Comparison of ENCODE assay signal across 15 cellular contexts in the genomic region with DNA sequence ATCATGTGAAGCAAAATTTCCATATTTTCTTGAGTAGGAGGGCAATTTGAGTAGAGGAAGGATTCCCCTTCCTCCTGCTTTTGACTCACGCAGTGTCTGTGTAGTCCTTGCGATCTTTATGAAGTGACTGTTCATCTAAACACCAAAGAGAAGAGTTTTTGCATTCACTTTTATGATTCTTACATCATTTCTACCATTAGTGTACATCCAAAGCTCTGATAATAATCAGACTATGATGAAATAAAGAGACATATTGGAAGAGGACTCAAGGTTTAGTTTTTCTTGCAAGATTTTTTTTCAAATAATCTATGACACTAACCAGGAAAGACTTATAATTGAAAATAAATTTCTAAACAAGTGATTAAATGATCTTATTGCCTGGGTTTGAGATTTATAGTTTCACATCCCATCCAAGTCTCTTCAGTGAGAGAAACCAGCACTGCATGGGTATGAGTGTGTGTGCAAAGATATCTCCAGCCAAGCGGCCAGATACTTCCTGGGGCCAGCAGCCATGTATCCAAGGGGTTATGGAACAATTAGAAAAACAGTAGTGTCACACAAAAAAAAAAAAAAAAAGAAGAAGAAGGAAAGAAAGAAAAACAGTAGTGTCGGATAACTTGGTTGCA.
"Had no signal": no experiment of that assay in that cellular context is flagged by ENCODE, and none has a peak within 500 bp of the region (broad histone marks: within the 10 kb centered on the region; RNA-seq: fewer than 3 reads in every experiment).

No MANE protein-coding gene starts in this region.

- H3K27ac ChIP-seq: adrenal gland, colonic mucosa, thyroid gland had no signal

- FAIRE-seq: TTC549 had no signal

- ATAC-seq: heart right ventricle, left cardiac atrium, sciatic nerve, T-cell had no signal

- H3K4me3 ChIP-seq: adrenal gland, breast epithelium, colonic mucosa, heart right ventricle, thyroid gland, vagina had no signal

- H3K36me3 ChIP-seq: adrenal gland, breast epithelium, colonic mucosa, heart right ventricle, thyroid gland had no signal

- H3K9me3 ChIP-seq: adrenal gland, breast epithelium, colonic mucosa, heart right ventricle, thyroid gland, vagina had no signal

- H3K27me3 ChIP-seq: adrenal gland, breast epithelium, colonic mucosa, heart right ventricle, thyroid gland, vagina had no signal

- H3K4me1 ChIP-seq: breast epithelium, colonic mucosa had no signal

- DNase-seq: activated T-cell treated with anti-CD3 and anti-CD28 coated beads, Interleukin-2, amount 50 U/mL, for 1 hour; adrenal gland; colonic mucosa; heart right ventricle; islet precursor cell; left cardiac atrium; nucleus accumbens; stimulated activated CD4-positive, alpha-beta T cell treated with anti-CD3 and anti-CD28 coated beads, Interleukin-2, amount 100 ng/mL, for 48 hours; stimulated activated naive CD4-positive, alpha-beta T cell; T-cell; thyroid gland had no signal
